In genomic region chr7:25859732-25860131, GRCh38 we compare ENCODE assay signal across 18 cellular contexts.
DNase-seq lines count a peak whose midpoint lies in the region; ATAC-seq, FAIRE-seq and TF ChIP-seq lines count a peak whose summit lies in the region.
"Had no signal": no experiment of that assay in that cellular context is flagged by ENCODE, and none has a peak within 500 bp of the region (broad histone marks: within the 10 kb centered on the region; RNA-seq: fewer than 3 reads in every experiment).

No MANE protein-coding gene starts in this region.

- WGBS in H1 (ENCODE audit: extremely low coverage in 1 of 2, insufficient coverage in 1 of 2, insufficient read length in 1 of 2, insufficient replicate concordance in 2 of 2, low coverage in 1 of 2, low lambda C conversion rate in 2 of 2, missing lambda C conversion rate in 1 of 2), 2 experiments, result 23% methylated on average over 7 of the region's 7 CpGs; no CpG with 5 or more reads in 1 of the 2 experiments

- TF ChIP-seq EP300 in H1 (IDR thresholded peaks at IDR 0.05; ENCODE audit: borderline replicate concordance in 1 of 2, low read depth in 2 of 2, low read length in 2 of 2), result no peak

- no peak overlapping the region for H2AK5ac ChIP-seq in H1 (ENCODE audit: low read depth, low read length)

- H3K23me2 ChIP-seq in H1 (ENCODE audit: low read depth, low read length), result peaks cover 6% of the 10 kb centered on the region

- no peak for DNase-seq in activated naive CD4-positive, alpha-beta T cell treated with anti-CD3 and anti-CD28 coated beads, Interleukin-2, amount 50 U/mL, for 72 hours (ENCODE audit: low spot score in 2 of 2)
- DNase-seq in NCI-H2227 treated with DMSO at 0.1 percent for 48 hours (lab: John Stamatoyannopoulos, UW) (peak; percentile 38), H1 (ENCODE audit: low read depth in 1 of 2, low spot score in 2 of 2) (no peak), type B pancreatic cell (ENCODE audit: extremely low spot score, unreplicated experiment) (no peak), PC-3 (no peak), COLO829 (ENCODE audit: low spot score) (no peak)
- DNase-seq: activated CD4-positive, alpha-beta T cell treated with anti-CD3 and anti-CD28 coated beads for 4 hours; cortex of kidney; left lung; midbrain; NCI-H1105; NCI-H2081 treated with DMSO at 0.1 percent for 48 hours; stimulated activated CD4-positive, alpha-beta T cell treated with anti-CD3 and anti-CD28 coated beads, Interleukin-2, amount 100 ng/mL, for 24 hours had no signal

- H2BK5ac ChIP-seq in H1 (ENCODE audit: low read depth, low read length), result no peak overlapping the region

- H2BK120ac ChIP-seq in H1 (replicated peaks; ENCODE audit: low read depth, low read length), result no peak overlapping the region

- H4K20me1 ChIP-seq in H1 (replicated peaks in 1 of 2; ENCODE audit: control insufficient read depth in 1 of 2, insufficient read depth in 2 of 2, low read length in 2 of 2) (peaks cover 5 to 8% of the 10 kb centered on the region in 2 experiments), PC-3 (ENCODE audit: low read length) (no peaks in the 10 kb centered on the region)

- H3K4me1 Mint-ChIP-seq in activated naive CD4-positive, alpha-beta T cell treated with anti-CD3 and anti-CD28 coated beads, Interleukin-2, amount 50 U/mL, for 24 hours, result peaks cover 15% of the 10 kb centered on the region
- peaks cover 12% of the 10 kb centered on the region for H3K4me1 Mint-ChIP-seq in type B pancreatic cell (ENCODE audit: unreplicated experiment)

- H2BK15ac ChIP-seq in H1 (ENCODE audit: low read length), result no peak overlapping the region

- H3K79me1 ChIP-seq in H1 (ENCODE audit: low read depth, low read length), result no peaks in the 10 kb centered on the region

- no peak overlapping the region; a peak in 1 of 4 replicates for H3K4me2 ChIP-seq in H1 (ENCODE audit: insufficient read depth in 1 of 2, low read depth in 2 of 2, low read length in 2 of 2)
- no peak overlapping the region for H3K4me2 ChIP-seq in PC-3 (ENCODE audit: low read length)

- peaks cover 13% of the 10 kb centered on the region for H3K9me3 Mint-ChIP-seq in activated naive CD4-positive, alpha-beta T cell treated with anti-CD3 and anti-CD28 coated beads, Interleukin-2, amount 50 U/mL, for 24 hours
- H3K9me3 Mint-ChIP-seq in activated naive CD4-positive, alpha-beta T cell treated with anti-CD3 and anti-CD28 coated beads, Interleukin-2, amount 50 U/mL, for 72 hours, result peaks cover 6 to 13% of the 10 kb centered on the region in 2 donors
- H3K9me3 Mint-ChIP-seq in type B pancreatic cell, result no peaks in the 10 kb centered on the region

- H3K18ac ChIP-seq in H1 (ENCODE audit: extremely low read depth, low read length), result no peak overlapping the region

- H3K4ac ChIP-seq in H1 (replicated peaks; ENCODE audit: insufficient read length, low read depth, low read length), result no peak overlapping the region

- no peak overlapping the region for H4K8ac ChIP-seq in H1 (ENCODE audit: extremely low read depth, insufficient read depth, low read length)

- peaks cover 56% of the 10 kb centered on the region for H3K27me3 Mint-ChIP-seq in activated naive CD4-positive, alpha-beta T cell treated with anti-CD3 and anti-CD28 coated beads, Interleukin-2, amount 50 U/mL, for 24 hours
- peaks cover 62% of the 10 kb centered on the region for H3K27me3 Mint-ChIP-seq in type B pancreatic cell

- no peaks in the 10 kb centered on the region for H3K9me3 ChIP-seq in H1 (ENCODE audit: insufficient read depth in 2 of 2, low read depth in 1 of 2, low read length in 1 of 2)
- no peaks in the 10 kb centered on the region for H3K9me3 ChIP-seq in PC-3 (ENCODE audit: low read length)

- no peaks in the 10 kb centered on the region for H3K9me2 ChIP-seq in PC-3 (replicated peaks; ENCODE audit: low read length)

- no peak overlapping the region for H2BK20ac ChIP-seq in H1 (ENCODE audit: low read length)

- peak overlapping the region; percentile 92 for H3K27ac Mint-ChIP-seq in activated naive CD4-positive, alpha-beta T cell treated with anti-CD3 and anti-CD28 coated beads, Interleukin-2, amount 50 U/mL, for 24 hours
- H3K27ac Mint-ChIP-seq in activated naive CD4-positive, alpha-beta T cell treated with anti-CD3 and anti-CD28 coated beads, Interleukin-2, amount 50 U/mL, for 72 hours, result peak overlapping the region in 1 of 2 donors; percentile 90
- peak overlapping the region; percentile 16 for H3K27ac Mint-ChIP-seq in type B pancreatic cell
- H3K27ac Mint-ChIP-seq: stimulated activated naive CD8-positive, alpha-beta T cell treated with anti-CD3 and anti-CD28 coated beads, Interleukin-15, amount 100 ng/mL, for 72 hours had no signal

- BruUV-seq in PC-3 (replicated peaks; lab: Mats Ljungman, UMichigan), result no TSS peak

- no peak for TF ChIP-seq POLR2A in H1 (IDR thresholded peaks at IDR 0.05; ENCODE audit: control extremely low read depth in 1 of 2, low read depth in 2 of 2, low read length in 2 of 2)

- H2AFZ ChIP-seq in H1 (ENCODE audit: low read length) (no peak overlapping the region), PC-3 (ENCODE audit: low read length) (no peak overlapping the region)

- TF ChIP-seq CTCF in H1 (IDR thresholded peaks at IDR 0.05; ENCODE audit: control extremely low read depth in 1 of 3, insufficient read depth in 1 of 3, low read depth in 1 of 3, low read length in 3 of 3) (no peak), type B pancreatic cell (conservative IDR thresholded peaks at IDR 0.05) (no peak), PC-3 (conservative IDR thresholded peaks at IDR 0.05; ENCODE audit: low read depth, low read length) (no peak)

- intact Hi-C loops in PC-3 (cut with micrococcal nuclease), result loop anchor here (5.0 kb wide), 1 partner anchor 93 kb away; no protein-coding TSS in a partner anchor

- peaks cover 7 to 15% (median 9%) of the 10 kb centered on the region in 4 experiments for H3K4me1 ChIP-seq in H1 (replicated peaks in 1 of 4; ENCODE audit: control insufficient read depth in 3 of 4, insufficient read depth in 4 of 4, low read length in 3 of 4)
- peaks cover 20% of the 10 kb centered on the region for H3K4me1 ChIP-seq in PC-3 (ENCODE audit: insufficient read depth, low read length)

- H3K27ac ChIP-seq in H1 (ENCODE audit: low read depth, low read length) (no peak overlapping the region), PC-3 (ENCODE audit: low read length) (no peak overlapping the region)
- H3K27ac ChIP-seq: left lung, tibial nerve had no signal

- no peak overlapping the region for H4K91ac ChIP-seq in H1 (replicated peaks; ENCODE audit: insufficient read length, low read length)

- H3K14ac ChIP-seq in H1 (ENCODE audit: insufficient read length), result no peak overlapping the region

- CTCF ChIA-PET in H1 (lab: Charles Lee; ENCODE audit: partially characterized antibody) (no interaction called here), PC-3 (lab: Charles Lee) (no interaction called here)

- H3F3A ChIP-seq in PC-3 (ENCODE audit: low read length, unreplicated experiment), result no peaks in the 10 kb centered on the region

- no peak for FAIRE-seq in H1 (lab: Jason Lieb, UNC)
- FAIRE-seq: bronchial epithelial cell, TTC549 had no signal

- H3K36me3 Mint-ChIP-seq in activated naive CD4-positive, alpha-beta T cell treated with anti-CD3 and anti-CD28 coated beads, Interleukin-2, amount 50 U/mL, for 24 hours, result peaks cover 7% of the 10 kb centered on the region
- H3K36me3 Mint-ChIP-seq in activated naive CD4-positive, alpha-beta T cell treated with anti-CD3 and anti-CD28 coated beads, Interleukin-2, amount 50 U/mL, for 72 hours, result peaks cover 13 to 40% of the 10 kb centered on the region in 2 donors
- H3K36me3 Mint-ChIP-seq in type B pancreatic cell, result no peaks in the 10 kb centered on the region

- no peak for TF ChIP-seq RAD21 in H1 (IDR thresholded peaks at IDR 0.05 in 1 of 2, conservative IDR thresholded peaks at IDR 0.05 in 1 of 2; ENCODE audit: low read depth in 2 of 2, low read length in 2 of 2)

- POLR2A ChIA-PET in H1 (lab: Charles Lee; ENCODE audit: partially characterized antibody) (no interaction called here), PC-3 (lab: Charles Lee; ENCODE audit: unreplicated experiment) (no interaction called here)

- no peak for ATAC-seq in activated naive CD4-positive, alpha-beta T cell treated with anti-CD3 and anti-CD28 coated beads, Interleukin-2, amount 50 U/mL, for 72 hours
- ATAC-seq in PC-3, result no peak
- ATAC-seq: left lung; stimulated activated naive CD8-positive, alpha-beta T cell treated with anti-CD3 and anti-CD28 coated beads, Interleukin-15, amount 100 ng/mL, for 72 hours had no signal

- H3K79me2 ChIP-seq in H1 (ENCODE audit: control insufficient read depth in 1 of 2, insufficient read depth in 2 of 2, low read length in 2 of 2) (no peaks in the 10 kb centered on the region), PC-3 (ENCODE audit: low read length) (no peaks in the 10 kb centered on the region)

- no peak overlapping the region for H3K56ac ChIP-seq in H1 (replicated peaks; ENCODE audit: insufficient read length, low read depth, low read length)

- H3K4me3 Mint-ChIP-seq in activated naive CD4-positive, alpha-beta T cell treated with anti-CD3 and anti-CD28 coated beads, Interleukin-2, amount 50 U/mL, for 24 hours, result peak overlapping the region; percentile 30
- H3K4me3 Mint-ChIP-seq in type B pancreatic cell, result no peak overlapping the region

- no peak overlapping the region for H4K5ac ChIP-seq in H1 (ENCODE audit: insufficient read length, low read depth, low read length)

- H3K23ac ChIP-seq in H1 (ENCODE audit: insufficient read length), result no peak overlapping the region

- H3K27me3 ChIP-seq in H1 (replicated peaks in 1 of 4; ENCODE audit: control insufficient read depth in 3 of 4, extremely low read depth in 1 of 4, insufficient read depth in 3 of 4, low read length in 3 of 4) (peaks cover 33 to 61% (median 49%) of the 10 kb centered on the region in 4 experiments; a peak in 6 of 7 replicates), PC-3 (ENCODE audit: low read length) (peaks cover 19% of the 10 kb centered on the region)

- H3K4me3 ChIP-seq in H1 (ENCODE audit: extremely low read depth in 1 of 4, insufficient read depth in 2 of 4, low read depth in 3 of 4, low read length in 4 of 4) (no peak overlapping the region; a peak in 2 of 8 replicates), PC-3 (ENCODE audit: low read length) (no peak overlapping the region)
- H3K4me3 ChIP-seq: left lung, tibial nerve had no signal

- H3K9ac ChIP-seq in H1 (replicated peaks in 1 of 4; ENCODE audit: extremely low read depth in 1 of 4, low read depth in 3 of 4, low read length in 3 of 4), result no peak overlapping the region
- no peak overlapping the region for H3K9ac ChIP-seq in PC-3 (ENCODE audit: low read length)

- H3K36me3 ChIP-seq in H1 (ENCODE audit: control insufficient read depth in 2 of 4, insufficient read depth in 4 of 4, low read length in 3 of 4) (no peaks in the 10 kb centered on the region; a peak in 1 of 8 replicates), PC-3 (ENCODE audit: low read depth, low read length) (no peaks in the 10 kb centered on the region)
- H3K36me3 ChIP-seq: left lung, tibial nerve had no signal

- H2BK12ac ChIP-seq in H1 (ENCODE audit: low read depth, low read length), result no peak overlapping the region

TF ChIP-seq in H1, 55 proteins besides CTCF, POLR2A, EP300 and RAD21 (continues in another document):
- TF ChIP-seq SP1 (IDR thresholded peaks at IDR 0.05; ENCODE audit: low read depth, low read length), result no peak
- peak; percentile 75; the same call in 1 of the 2 replicates for TF ChIP-seq CBX8 (IDR thresholded peaks at IDR 0.05; ENCODE audit: borderline replicate concordance, low read depth, low read length)
- no peak for TF ChIP-seq SRF (IDR thresholded peaks at IDR 0.05; ENCODE audit: low read depth, low read length)
- no peak for TF ChIP-seq RBBP5 (IDR thresholded peaks at IDR 0.05; ENCODE audit: borderline replicate concordance, low read depth, low read length)
